Comparison of ENCODE assay signal across 8 cellular contexts in genomic region chr12:89951050-89951693, GRCh38.
DNase-seq lines count a peak whose midpoint lies in the region; ATAC-seq, FAIRE-seq and TF ChIP-seq lines count a peak whose summit lies in the region.

No MANE protein-coding gene starts in this region.

- peaks cover 55% of the 10 kb centered on the region for H3K4me1 Mint-ChIP-seq in CD4-positive, alpha-beta T cell (ENCODE audit: low read depth)

- no peaks in the 10 kb centered on the region for H3K36me3 Mint-ChIP-seq in CD4-positive, alpha-beta T cell (ENCODE audit: low read depth)

- no peaks in the 10 kb centered on the region for H3K27me3 ChIP-seq in CD4-positive, alpha-beta T cell (ENCODE audit: control insufficient read depth, insufficient read depth, low read length)

- peak overlapping the region; percentile 67 for H3K4me3 Mint-ChIP-seq in CD4-positive, alpha-beta T cell

- peak overlapping the region; percentile 61 for H3K27ac Mint-ChIP-seq in CD4-positive, alpha-beta T cell

- H3K9me3 ChIP-seq in CD4-positive, alpha-beta T cell (ENCODE audit: control insufficient read depth, low read length): no peaks in the 10 kb centered on the region

- peak in 1 of 10 experiments; percentile 1 for DNase-seq in CD4-positive, alpha-beta T cell
- DNase-seq in H4 (ENCODE audit: low spot score) (peak; percentile 67), SW480 (ENCODE audit: low spot score) (peak; percentile 23), SK-N-DZ (ENCODE audit: low spot score) (no peak), G401 (ENCODE audit: low spot score) (no peak)
- DNase-seq in activated CD4-positive, alpha-beta T cell treated with anti-CD3 and anti-CD28 coated beads, Interleukin-2, amount 50 U/mL, for 4 hours: no peak

- peak; percentile 24 for ATAC-seq in CD4-positive, alpha-beta T cell (ENCODE audit: poor library complexity)
- no peak for ATAC-seq in HG03460 (IDR thresholded peaks at IDR 0.05; ENCODE audit: unreplicated experiment)

- H3K27ac ChIP-seq in CD4-positive, alpha-beta T cell (ENCODE audit: low read depth, low read length): no peak overlapping the region

- H3K9me3 Mint-ChIP-seq in CD4-positive, alpha-beta T cell: no peaks in the 10 kb centered on the region

- FAIRE-seq in islet of Langerhans (lab: Jason Lieb, UNC): peak; percentile 53

- in situ Hi-C loops in G401 (cut with HindIII; ENCODE audit: low sequenced_read_pairs): no loop called here

- POLR2A ChIA-PET in CD4-positive, alpha-beta T cell (lab: Charles Lee): interaction anchor here (0.7 to 1.9 kb wide), 5 partner anchors 16 to 358 kb away, joined by 3 to 15 read pairs (median 3); partner anchors contain the start of gene ATP2B1

- CTCF ChIA-PET in CD4-positive, alpha-beta T cell (lab: Charles Lee): interaction anchor here (0.8 to 1.5 kb wide), 2 partner anchors 9 to 25 kb away, joined by 3 to 6 read pairs; no protein-coding TSS in a partner anchor

- no peaks in the 10 kb centered on the region for H3K27me3 Mint-ChIP-seq in CD4-positive, alpha-beta T cell

- intact Hi-C loops in CD4-positive, alpha-beta T cell (cut with DNase I, micrococcal nuclease): no loop called here

- TF ChIP-seq CTCF in CD4-positive, alpha-beta T cell (IDR thresholded peaks at IDR 0.05): no peak

Comparison
In these comparisons a context has a peak if more than half of its experiments do, and no peak if none do; other contexts are left out.
1. DNase-seq: peak in H4 (single experiment) and SW480 (single experiment); none in SK-N-DZ (single experiment), G401 (single experiment) and activated CD4-positive, alpha-beta T cell treated with anti-CD3 and anti-CD28 coated beads, Interleukin-2, amount 50 U/mL, for 4 hours (0 of 2).